Comparison of ENCODE assay signal across 8 cellular contexts in genomic region chr5:83472508-83473343, GRCh38. TPM values are rescaled to one million over a fixed set of nuclear protein-coding genes. Genes with fewer than 3 reads are reported as not detected.
DNase-seq lines count a peak whose midpoint lies in the region; ATAC-seq and TF ChIP-seq lines count a peak whose summit lies in the region.

No MANE protein-coding gene starts in this region.

- peaks cover 29% of the 10 kb centered on the region for H3K79me2 ChIP-seq in fibroblast of lung (ENCODE audit: control insufficient read depth, insufficient read depth, low read length)

- peak; percentile 80 for DNase-seq in DMS53 treated with DMSO at 0.1 percent for 48 hours (lab: John Stamatoyannopoulos, UW; ENCODE audit: unreplicated experiment)
- DNase-seq in WERI-Rb-1, result peak; percentile 44
- DNase-seq in fibroblast of lung (ENCODE audit: low read depth in 2 of 2), result peak; percentile 22 to 24
- DNase-seq in natural killer cell, result no peak
- no peak for DNase-seq in NCI-H2107 (lab: John Stamatoyannopoulos, UW)

- peak; percentile 26 for ATAC-seq in GM19463 (IDR thresholded peaks at IDR 0.05; ENCODE audit: unreplicated experiment)
- peak; percentile 38 for ATAC-seq in HG03460 (IDR thresholded peaks at IDR 0.05; ENCODE audit: unreplicated experiment)
- peak in 2 of 3 donors; percentile 58 to 59 for ATAC-seq in natural killer cell
- ATAC-seq in HG03097 (IDR thresholded peaks at IDR 0.05; ENCODE audit: low FRiP score, unreplicated experiment), result no peak

- H3K27ac ChIP-seq in WERI-Rb-1, result no peak overlapping the region
- H3K27ac ChIP-seq in fibroblast of lung (ENCODE audit: insufficient read depth, low read length), result peak overlapping the region; percentile 94

- TF ChIP-seq CTCF in WERI-Rb-1 (IDR thresholded peaks at IDR 0.05; ENCODE audit: low read depth, low read length) (no peak), fibroblast of lung (conservative IDR thresholded peaks at IDR 0.05 in 1 of 2, IDR thresholded peaks at IDR 0.05 in 1 of 2; ENCODE audit: low read depth in 1 of 2, low read length in 2 of 2) (no peak), natural killer cell (IDR thresholded peaks at IDR 0.05) (no peak)

- intact Hi-C loops in natural killer cell (cut with micrococcal nuclease), result no loop called here

- no peaks in the 10 kb centered on the region for H3K36me3 ChIP-seq in WERI-Rb-1
- no peaks in the 10 kb centered on the region for H3K36me3 ChIP-seq in fibroblast of lung (ENCODE audit: control insufficient read depth, insufficient read depth, low read length)

- peak overlapping the region; percentile 81 for H3K4me3 Mint-ChIP-seq in natural killer cell

- H3K9me3 ChIP-seq in WERI-Rb-1 (ENCODE audit: severe bottlenecking) (no peaks in the 10 kb centered on the region), fibroblast of lung (ENCODE audit: control insufficient read depth, insufficient read depth, low read depth, low read length) (no peaks in the 10 kb centered on the region)

- H3K36me3 Mint-ChIP-seq in natural killer cell, result no peaks in the 10 kb centered on the region

- peaks cover 46 to 73% of the 10 kb centered on the region in 2 donors for H3K27me3 Mint-ChIP-seq in natural killer cell (ENCODE audit: low read depth in 2 of 2)

- peak overlapping the region in 1 of 2 donors; percentile 57 for H3K27ac Mint-ChIP-seq in natural killer cell

- H3K9ac ChIP-seq in fibroblast of lung (ENCODE audit: insufficient read depth, low read length), result peak overlapping the region; percentile 74

- H4K20me1 ChIP-seq in fibroblast of lung (ENCODE audit: control insufficient read depth, extremely low read depth, insufficient read depth, low read length), result no peaks in the 10 kb centered on the region

- H2AFZ ChIP-seq in fibroblast of lung (ENCODE audit: low read length), result peak overlapping the region; percentile 56

- H3K4me1 ChIP-seq in fibroblast of lung (ENCODE audit: control insufficient read depth, extremely low read depth, insufficient read depth, low read length), result peaks cover 5% of the 10 kb centered on the region

- H3K4me3 ChIP-seq in WERI-Rb-1 (ENCODE audit: low read depth, low read length) (peak overlapping the region; percentile 64), fibroblast of lung (replicated peaks in 1 of 4; ENCODE audit: control extremely low read depth in 1 of 4, insufficient read depth in 1 of 4, low read depth in 3 of 4, low read length in 4 of 4) (peak overlapping the region; percentile 75 to 93 (median 88))

- H3K4me2 ChIP-seq in fibroblast of lung (ENCODE audit: extremely low read depth, insufficient read depth, low read length), result peak overlapping the region; percentile 97

- peaks cover 13% of the 10 kb centered on the region for H3K27me3 ChIP-seq in WERI-Rb-1 (ENCODE audit: insufficient read depth, low read depth, severe bottlenecking)
- no peaks in the 10 kb centered on the region for H3K27me3 ChIP-seq in fibroblast of lung (ENCODE audit: control insufficient read depth, insufficient read depth, low read length)

- H3K4me1 Mint-ChIP-seq in natural killer cell, result peaks cover 25 to 30% of the 10 kb centered on the region in 2 donors

- no peaks in the 10 kb centered on the region for H3K9me3 Mint-ChIP-seq in natural killer cell

RNA-seq across cellular contexts. Expression of gene VCAN, which starts 1.2 kb away (rescaled TPM):
- total RNA-seq in fibroblast of lung (190 and 227 TPM in 2 replicates), natural killer cell (10 to 100 TPM in 2 of 3 donors, 1 to 10 TPM in 1; 2.3 to 60.1 (median 28.4) TPM)
- 51.9 and 144 TPM in 2 replicates for polyA plus RNA-seq in fibroblast of lung
- polyA plus RNA-seq in fibroblast of lung (2012), result 45.9 and 123 TPM in 2 replicates
- polyA minus RNA-seq in fibroblast of lung (ENCODE audit: low replicate concordance), result 175 and 349 TPM in 2 replicates

Comparison
In these comparisons a context has a peak if more than half of its experiments do, and no peak if none do; other contexts are left out.
1. DNase-seq: peak in DMS53 treated with DMSO at 0.1 percent for 48 hours (single experiment), WERI-Rb-1 (single experiment) and fibroblast of lung (2 of 2); none in natural killer cell (single experiment) and NCI-H2107 (single experiment).